In genomic region chr5:6525910-6526309, GRCh38 we compare ENCODE assay signal across 1 cellular context.
TF ChIP-seq lines count a peak whose summit lies in the region.

No MANE protein-coding gene starts in this region.

TF ChIP-seq in HEK293, 187 proteins besides CTCF, POLR2A, EP300 and RAD21 (continued from another document):
- TF ChIP-seq, protein P1, sequence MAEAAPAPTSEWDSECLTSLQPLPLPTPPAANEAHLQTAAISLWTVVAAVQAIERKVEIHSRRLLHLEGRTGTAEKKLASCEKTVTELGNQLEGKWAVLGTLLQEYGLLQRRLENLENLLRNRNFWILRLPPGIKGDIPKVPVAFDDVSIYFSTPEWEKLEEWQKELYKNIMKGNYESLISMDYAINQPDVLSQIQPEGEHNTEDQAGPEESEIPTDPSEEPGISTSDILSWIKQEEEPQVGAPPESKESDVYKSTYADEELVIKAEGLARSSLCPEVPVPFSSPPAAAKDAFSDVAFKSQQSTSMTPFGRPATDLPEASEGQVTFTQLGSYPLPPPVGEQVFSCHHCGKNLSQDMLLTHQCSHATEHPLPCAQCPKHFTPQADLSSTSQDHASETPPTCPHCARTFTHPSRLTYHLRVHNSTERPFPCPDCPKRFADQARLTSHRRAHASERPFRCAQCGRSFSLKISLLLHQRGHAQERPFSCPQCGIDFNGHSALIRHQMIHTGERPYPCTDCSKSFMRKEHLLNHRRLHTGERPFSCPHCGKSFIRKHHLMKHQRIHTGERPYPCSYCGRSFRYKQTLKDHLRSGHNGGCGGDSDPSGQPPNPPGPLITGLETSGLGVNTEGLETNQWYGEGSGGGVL (tag by site-specific recombination; IDR thresholded peaks at IDR 0.05) = no peak
- no peak for TF ChIP-seq HOXA7 (CRISPR knock-in tag; IDR thresholded peaks at IDR 0.05; ENCODE audit: borderline replicate concordance)
- TF ChIP-seq ZNF211 (tag by site-specific recombination; IDR thresholded peaks at IDR 0.05; ENCODE audit: low read depth) = no peak
- 0 out of 2 replicates have a peak, but pooled peaks have one; percentile 22 for TF ChIP-seq ZEB2 (tag by site-specific recombination; IDR thresholded peaks at IDR 0.05)
- no peak for TF ChIP-seq ZNF155 (tag by site-specific recombination; IDR thresholded peaks at IDR 0.05)
- TF ChIP-seq ZNF169 (tag by site-specific recombination; IDR thresholded peaks at IDR 0.05) = no peak
- TF ChIP-seq, protein P2, sequence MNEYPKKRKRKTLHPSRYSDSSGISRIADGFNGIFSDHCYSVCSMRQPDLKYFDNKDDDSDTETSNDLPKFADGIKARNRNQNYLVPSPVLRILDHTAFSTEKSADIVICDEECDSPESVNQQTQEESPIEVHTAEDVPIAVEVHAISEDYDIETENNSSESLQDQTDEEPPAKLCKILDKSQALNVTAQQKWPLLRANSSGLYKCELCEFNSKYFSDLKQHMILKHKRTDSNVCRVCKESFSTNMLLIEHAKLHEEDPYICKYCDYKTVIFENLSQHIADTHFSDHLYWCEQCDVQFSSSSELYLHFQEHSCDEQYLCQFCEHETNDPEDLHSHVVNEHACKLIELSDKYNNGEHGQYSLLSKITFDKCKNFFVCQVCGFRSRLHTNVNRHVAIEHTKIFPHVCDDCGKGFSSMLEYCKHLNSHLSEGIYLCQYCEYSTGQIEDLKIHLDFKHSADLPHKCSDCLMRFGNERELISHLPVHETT (tag by site-specific recombination; IDR thresholded peaks at IDR 0.05) = no peak
- TF ChIP-seq ZBTB48 (tag by site-specific recombination; IDR thresholded peaks at IDR 0.05) = 0 out of 2 replicates have a peak, but pooled peaks have one; percentile 42
- no peak for TF ChIP-seq KLF10 (tag by site-specific recombination; IDR thresholded peaks at IDR 0.05)
- TF ChIP-seq PRDM1 (tag by site-specific recombination; IDR thresholded peaks at IDR 0.05) = no peak
- TF ChIP-seq ZNF214 (tag by site-specific recombination; IDR thresholded peaks at IDR 0.05; ENCODE audit: borderline replicate concordance) = no peak
- TF ChIP-seq ZNF558 (tag by site-specific recombination; IDR thresholded peaks at IDR 0.05) = no peak
- TF ChIP-seq ZNF510 (tag by site-specific recombination; IDR thresholded peaks at IDR 0.05; ENCODE audit: insufficient replicate concordance) = no peak
- TF ChIP-seq ZNF624 (tag by site-specific recombination; IDR thresholded peaks at IDR 0.05) = no peak
- no peak for TF ChIP-seq ZNF350 (tag by site-specific recombination; IDR thresholded peaks at IDR 0.05)
- no peak for TF ChIP-seq ZNF585B (tag by site-specific recombination; IDR thresholded peaks at IDR 0.05)
